8 cellular contexts compared by ENCODE assay signal in genomic region chr7:123749537-123749857, GRCh38. TPM values are rescaled to one million over a fixed set of nuclear protein-coding genes. Genes with fewer than 3 reads are reported as not detected.
DNase-seq lines count a peak whose midpoint lies in the region; ATAC-seq and TF ChIP-seq lines count a peak whose summit lies in the region.

No MANE protein-coding gene starts in this region.

- DNase-seq in NCI-H2171 (lab: John Stamatoyannopoulos, UW) = peak; percentile 64
- DNase-seq in NCI-H2171 treated with DMSO at 0.1 percent for 48 hours (lab: John Stamatoyannopoulos, UW) = no peak
- peak; percentile 11 to 16 for DNase-seq in activated CD4-positive, alpha-beta T cell treated with anti-CD3 and anti-CD28 coated beads, Interleukin-2, amount 50 U/mL, for 4 hours
- DNase-seq in fibroblast of lung (ENCODE audit: low read depth in 2 of 2) = peak in 1 of 2 donors; percentile 77
- no peak for DNase-seq in omental fat pad (ENCODE audit: low spot score)
- DNase-seq in Ammon's horn (ENCODE audit: low spot score) = no peak

- H3K9ac ChIP-seq in fibroblast of lung (ENCODE audit: insufficient read depth, low read length) = peak overlapping the region; percentile 85

- no peaks in the 10 kb centered on the region for H3K36me3 ChIP-seq in fibroblast of lung (ENCODE audit: control insufficient read depth, insufficient read depth, low read length)

- H3K79me2 ChIP-seq in fibroblast of lung (ENCODE audit: control insufficient read depth, insufficient read depth, low read length) = peaks cover 37% of the 10 kb centered on the region

- ATAC-seq in GM21825 (IDR thresholded peaks at IDR 0.05; ENCODE audit: unreplicated experiment) (peak; percentile 17), omental fat pad (ENCODE audit: low FRiP score) (peak; percentile 25)

- H3K36me3 Mint-ChIP-seq in IgD-negative memory B cell = peaks cover 3% of the 10 kb centered on the region

- peaks cover 32 to 57% (median 44%) of the 10 kb centered on the region in 3 donors for H3K4me1 Mint-ChIP-seq in IgD-negative memory B cell

- H3K27me3 ChIP-seq in fibroblast of lung (ENCODE audit: control insufficient read depth, insufficient read depth, low read length) = no peaks in the 10 kb centered on the region

- no peaks in the 10 kb centered on the region for H3K4me1 ChIP-seq in fibroblast of lung (ENCODE audit: control insufficient read depth, extremely low read depth, insufficient read depth, low read length)

- H3K4me3 Mint-ChIP-seq in IgD-negative memory B cell = peak overlapping the region; percentile 85 to 98 (median 96)

- TF ChIP-seq CTCF in fibroblast of lung (conservative IDR thresholded peaks at IDR 0.05 in 1 of 2, IDR thresholded peaks at IDR 0.05 in 1 of 2; ENCODE audit: low read depth in 1 of 2, low read length in 2 of 2) (peak in 1 of 2 donors; percentile 18), omental fat pad (IDR thresholded peaks at IDR 0.05) (no peak)

- peak overlapping the region; percentile 98 for H2AFZ ChIP-seq in fibroblast of lung (ENCODE audit: low read length)

- H3K9me3 Mint-ChIP-seq in IgD-negative memory B cell = no peaks in the 10 kb centered on the region

- H4K20me1 ChIP-seq in fibroblast of lung (ENCODE audit: control insufficient read depth, extremely low read depth, insufficient read depth, low read length) = no peaks in the 10 kb centered on the region

- peak overlapping the region; percentile 85 for H3K27ac ChIP-seq in fibroblast of lung (ENCODE audit: insufficient read depth, low read length)

- H3K4me2 ChIP-seq in fibroblast of lung (ENCODE audit: extremely low read depth, insufficient read depth, low read length) = peak overlapping the region; percentile 64

- peak overlapping the region; percentile 62 to 92 (median 88) for H3K4me3 ChIP-seq in fibroblast of lung (replicated peaks in 1 of 4; ENCODE audit: control extremely low read depth in 1 of 4, insufficient read depth in 1 of 4, low read depth in 3 of 4, low read length in 4 of 4)

- no peaks in the 10 kb centered on the region for H3K9me3 ChIP-seq in fibroblast of lung (ENCODE audit: control insufficient read depth, insufficient read depth, low read depth, low read length)

- H3K27me3 Mint-ChIP-seq in IgD-negative memory B cell = no peaks in the 10 kb centered on the region

- peak overlapping the region; percentile 96 to 98 (median 96) for H3K27ac Mint-ChIP-seq in IgD-negative memory B cell

RNA-seq across cellular contexts. Expression of gene WASL, which starts 0.7 kb away (rescaled TPM):
- 2.8 TPM for polyA plus RNA-seq in IgD-negative memory B cell
- total RNA-seq in fibroblast of lung = 12.1 and 15.4 TPM in 2 replicates
- polyA plus RNA-seq in fibroblast of lung = 18.0 and 21.0 TPM in 2 replicates
- polyA plus RNA-seq in fibroblast of lung (2012) = 16.9 and 22.4 TPM in 2 replicates
- polyA minus RNA-seq in fibroblast of lung (ENCODE audit: low replicate concordance) = 2.5 and 4.2 TPM in 2 replicates
- 10 to 100 TPM; 23.8 to 30.9 (median 27.6) TPM for total RNA-seq in omental fat pad

Comparison
In these comparisons a context has a peak if more than half of its experiments do, and no peak if none do; other contexts are left out.
1. DNase-seq: peak in NCI-H2171 (single experiment) and activated CD4-positive, alpha-beta T cell treated with anti-CD3 and anti-CD28 coated beads, Interleukin-2, amount 50 U/mL, for 4 hours (2 of 2); none in NCI-H2171 treated with DMSO at 0.1 percent for 48 hours (single experiment), omental fat pad (single experiment) and Ammon's horn (single experiment).